In genomic region chr15:73004462-73004861, GRCh38 we compare ENCODE assay signal across 22 cellular contexts.
"Had no signal": no experiment of that assay in that cellular context is flagged by ENCODE, and none has a peak within 500 bp of the region (broad histone marks: within the 10 kb centered on the region; RNA-seq: fewer than 3 reads in every experiment).

No MANE protein-coding gene starts in this region.

- H3K36me3 ChIP-seq: heart left ventricle, neural progenitor cell, stomach, thyroid gland, upper lobe of right lung had no signal

- H3K27ac ChIP-seq: heart left ventricle, neural progenitor cell, parathyroid adenoma, stomach, thyroid gland, upper lobe of right lung, VCaP had no signal

- H3K9me3 ChIP-seq: heart left ventricle, stomach, thyroid gland, upper lobe of right lung had no signal

- H3K4me3 ChIP-seq: heart left ventricle, neural progenitor cell, stomach, thyroid gland, upper lobe of right lung had no signal

- H3K27me3 ChIP-seq: neural progenitor cell had no signal

- DNase-seq: activated CD4-positive, alpha-beta T cell treated with anti-CD3 and anti-CD28 coated beads for 4 hours; activated CD4-positive, alpha-beta T cell treated with anti-CD3 and anti-CD28 coated beads, Interleukin-2, amount 50 U/mL, for 4 hours; activated CD8-positive, alpha-beta memory T cell treated with anti-CD3 and anti-CD28 coated beads for 24 hours; activated naive CD8-positive, alpha-beta T cell treated with anti-CD3 and anti-CD28 coated beads, Interleukin-2, amount 50 U/mL, for 24 hours; activated T-cell treated with anti-CD3 and anti-CD28 coated beads, Interleukin-2, amount 50 U/mL, for 1 hour; amygdala; cortex of kidney; foreskin fibroblast; heart left ventricle; hypothalamus; natural killer cell; occipital lobe; right cardiac atrium; stimulated activated CD4-positive, alpha-beta T cell treated with anti-CD3 and anti-CD28 coated beads, Interleukin-15, amount 100 ng/mL, for 24 hours; stimulated activated CD4-positive, alpha-beta T cell treated with anti-CD3 and anti-CD28 coated beads, Interleukin-2, amount 100 ng/mL, for 24 hours; stimulated activated naive B cell treated with anti-CD40 and anti-IgM and Interleukin-4, amounts not matched to agents 10 μg/mL and 1 μg/mL and 100 μg/mL, for 72 hours; stomach; thyroid gland; upper lobe of right lung had no signal

- H3K4me1 ChIP-seq: parathyroid adenoma, thyroid gland, upper lobe of right lung had no signal
